Comparison of ENCODE assay signal across 2 cellular contexts in the genomic region with DNA sequence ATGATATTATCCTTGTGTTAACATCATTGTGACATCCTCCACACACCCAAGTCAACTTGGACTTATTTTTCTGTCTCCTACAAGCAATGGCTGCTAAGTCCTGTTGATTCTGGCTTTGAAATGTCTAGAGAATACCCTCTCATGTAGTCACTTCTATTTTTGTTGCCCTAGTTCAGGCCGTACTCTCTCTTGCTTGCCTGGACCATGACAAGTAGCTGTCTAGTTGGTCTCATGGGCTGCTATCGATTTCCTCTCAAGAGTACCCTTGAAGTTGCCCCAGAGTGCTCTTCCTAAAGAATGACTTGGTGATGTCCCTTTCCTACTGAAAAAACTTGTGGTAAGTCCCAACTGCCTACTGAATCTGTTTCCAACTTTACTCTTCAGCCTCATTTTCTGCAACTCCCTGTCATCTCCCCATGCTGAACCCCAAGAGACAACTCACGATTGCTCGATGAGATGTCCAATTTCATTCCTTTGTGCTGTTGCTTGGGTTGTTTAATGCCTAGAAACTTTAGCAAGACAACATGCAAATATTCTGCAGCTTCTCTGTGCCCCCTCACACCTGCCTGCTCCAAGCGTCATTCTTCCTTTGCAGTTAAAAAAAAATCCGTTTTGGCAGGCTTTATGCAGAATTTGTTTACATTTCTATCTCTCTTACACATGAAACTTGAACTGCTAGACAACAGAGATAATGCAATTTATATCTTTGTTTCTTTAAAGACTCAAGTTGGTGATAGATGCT.
TF ChIP-seq lines count a peak whose summit lies in the region.

No MANE protein-coding gene starts in this region.

TF ChIP-seq in IMR-90, 13 proteins besides CTCF, POLR2A, EP300 and RAD21:
- TF ChIP-seq FOS (IDR thresholded peaks at IDR 0.05; ENCODE audit: low read depth, low read length) (no peak), CEBPB (IDR thresholded peaks at IDR 0.05; ENCODE audit: low read depth, low read length) (no peak), ELK1 (IDR thresholded peaks at IDR 0.05; ENCODE audit: borderline replicate concordance, low read depth, low read length) (no peak), NFE2L2 (IDR thresholded peaks at IDR 0.05; ENCODE audit: low read depth, low read length) (no peak), MAFK (IDR thresholded peaks at IDR 0.05; ENCODE audit: low read depth, low read length) (no peak), MAZ (IDR thresholded peaks at IDR 0.05; ENCODE audit: borderline replicate concordance, low read depth, low read length) (no peak), CHD1 (IDR thresholded peaks at IDR 0.05; ENCODE audit: low read depth, low read length) (no peak), SMC3 (IDR thresholded peaks at IDR 0.05; ENCODE audit: low read depth, low read length) (no peak), RCOR1 (IDR thresholded peaks at IDR 0.05; ENCODE audit: insufficient replicate concordance, low read length) (no peak), RFX5 (IDR thresholded peaks at IDR 0.05; ENCODE audit: low read depth, low read length) (no peak), BHLHE40 (IDR thresholded peaks at IDR 0.05; ENCODE audit: low read depth, low read length) (no peak)
- TF ChIP-seq, protein P1, sequence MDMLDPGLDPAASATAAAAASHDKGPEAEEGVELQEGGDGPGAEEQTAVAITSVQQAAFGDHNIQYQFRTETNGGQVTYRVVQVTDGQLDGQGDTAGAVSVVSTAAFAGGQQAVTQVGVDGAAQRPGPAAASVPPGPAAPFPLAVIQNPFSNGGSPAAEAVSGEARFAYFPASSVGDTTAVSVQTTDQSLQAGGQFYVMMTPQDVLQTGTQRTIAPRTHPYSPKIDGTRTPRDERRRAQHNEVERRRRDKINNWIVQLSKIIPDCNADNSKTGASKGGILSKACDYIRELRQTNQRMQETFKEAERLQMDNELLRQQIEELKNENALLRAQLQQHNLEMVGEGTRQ (IDR thresholded peaks at IDR 0.05; ENCODE audit: low read depth, low read length) = no peak

TF ChIP-seq in GM12878, 131 proteins besides CTCF, POLR2A, EP300 and RAD21:
- TF ChIP-seq MTA3 (IDR thresholded peaks at IDR 0.05; ENCODE audit: borderline replicate concordance, low read length) = no peak
